ENCODE assay signal across 10 cellular contexts in genomic region chr5:159921721-159922120, GRCh38. TPM values are rescaled to one million over a fixed set of nuclear protein-coding genes. Genes with fewer than 3 reads are reported as not detected.
"Had no signal": no experiment of that assay in that cellular context is flagged by ENCODE, and none has a peak within 500 bp of the region (broad histone marks: within the 10 kb centered on the region; RNA-seq: fewer than 3 reads in every experiment).

No MANE protein-coding gene starts in this region.

- ATAC-seq: HCT116, HepG2 had no signal

- H3K4me3 ChIP-seq: GM23248 had no signal

- H3K9me3 Mint-ChIP-seq: H9, HFFc6, IgD-negative memory B cell had no signal

- H3K4me3 Mint-ChIP-seq: H9, HFFc6, IgD-negative memory B cell had no signal

- DNase-seq: GM23248, H9, HFFc6, KBM-7 had no signal

- H2AFZ ChIP-seq: GM23248 had no signal

- H3K4me2 ChIP-seq: KMS-11 had no signal

- H3K36me3 Mint-ChIP-seq: IgD-negative memory B cell had no signal

- H3K27ac ChIP-seq: GM23248, HL-60, KMS-11 had no signal

- H3K27ac Mint-ChIP-seq: H9, HFFc6, IgD-negative memory B cell had no signal

RNA-seq across cellular contexts. Expression of gene ADRA1B, which starts 5.4 kb away (rescaled TPM):
- total RNA-seq: H1, H9, HepG2 had no signal
- polyA plus RNA-seq: GM23248, H1, HepG2, IgD-negative memory B cell had no signal
